In the genomic region with DNA sequence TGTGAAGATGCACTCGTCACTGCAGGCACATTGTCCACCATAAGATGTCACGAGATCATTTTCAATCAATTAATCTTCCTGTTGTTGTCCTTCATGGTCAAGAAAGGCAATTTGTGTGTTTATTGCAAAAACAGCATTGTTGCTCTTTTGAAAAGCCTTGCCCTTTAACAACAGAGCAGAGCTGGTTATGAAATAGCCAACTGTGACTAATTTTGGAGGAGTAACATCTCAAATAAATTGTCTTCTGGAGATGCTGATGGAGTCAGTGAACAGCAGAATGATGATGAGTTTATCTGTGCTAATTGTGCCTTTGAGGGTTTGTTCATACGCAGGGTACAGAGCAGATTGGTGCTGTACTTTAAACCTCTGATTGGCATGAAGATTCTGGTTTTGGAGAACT, we compare ENCODE assay signal across 23 cellular contexts.
DNase-seq lines count a peak whose midpoint lies in the region; FAIRE-seq and TF ChIP-seq lines count a peak whose summit lies in the region.
"Had no signal": no experiment of that assay in that cellular context is flagged by ENCODE, and none has a peak within 500 bp of the region (broad histone marks: within the 10 kb centered on the region; RNA-seq: fewer than 3 reads in every experiment).

No MANE protein-coding gene starts in this region.

- peaks cover 4% of the 10 kb centered on the region for H3F3A ChIP-seq in PC-9 (ENCODE audit: insufficient read depth, low read depth)

- no peaks in the 10 kb centered on the region for H3K9me2 ChIP-seq in PC-9 (ENCODE audit: insufficient read depth)
- H3K9me2 ChIP-seq: SK-N-SH had no signal

- H4K20me1 ChIP-seq in astrocyte (ENCODE audit: insufficient read depth, low read length): no peaks in the 10 kb centered on the region
- no peaks in the 10 kb centered on the region for H4K20me1 ChIP-seq in PC-9 (ENCODE audit: insufficient read depth)

- H3K27ac ChIP-seq in astrocyte (ENCODE audit: low read depth, low read length) (no peak overlapping the region), PC-9 (no peak overlapping the region)
- H3K27ac ChIP-seq: KMS-11 had no signal

- no peak overlapping the region for H3K4me3 Mint-ChIP-seq in astrocyte (ENCODE audit: unreplicated experiment)
- H3K4me3 Mint-ChIP-seq in activated CD4-positive, alpha-beta memory T cell treated with anti-CD3 and anti-CD28 coated beads for 36 hours: no peak overlapping the region
- H3K4me3 Mint-ChIP-seq: B cell, CD14-positive monocyte had no signal

- H3K4me2 ChIP-seq in astrocyte (ENCODE audit: low read length) (no peak overlapping the region), PC-9 (no peak overlapping the region)
- H3K4me2 ChIP-seq: KMS-11, SK-N-SH had no signal

- H3K4me1 ChIP-seq in astrocyte (ENCODE audit: insufficient read depth, low read length) (no peaks in the 10 kb centered on the region), PC-9 (replicated peaks; ENCODE audit: insufficient read depth) (peaks cover 7% of the 10 kb centered on the region; the same call in 1 of the 2 replicates)

- CTCF ChIA-PET in PC-9 (lab: Charles Lee): no interaction called here
- CTCF ChIA-PET in activated CD4-positive, alpha-beta memory T cell treated with anti-CD3 and anti-CD28 coated beads for 36 hours (lab: Charles Lee): no interaction called here

- H3K4me3 ChIP-seq in astrocyte (ENCODE audit: insufficient read depth, low read depth, low read length): no peak overlapping the region
- no peak overlapping the region for H3K4me3 ChIP-seq in PC-9
- H3K4me3 ChIP-seq: GM12878 had no signal

- no peak overlapping the region for H2AFZ ChIP-seq in astrocyte (ENCODE audit: low read depth, low read length)
- H2AFZ ChIP-seq in PC-9: no peak overlapping the region

- H3K9ac ChIP-seq in astrocyte (ENCODE audit: low read length): no peak overlapping the region
- H3K9ac ChIP-seq: KMS-11, SK-N-SH had no signal

- no peak overlapping the region for H3K27ac Mint-ChIP-seq in astrocyte (ENCODE audit: unreplicated experiment)
- H3K27ac Mint-ChIP-seq in activated CD4-positive, alpha-beta memory T cell treated with anti-CD3 and anti-CD28 coated beads for 36 hours: no peak overlapping the region
- H3K27ac Mint-ChIP-seq: B cell, CD14-positive monocyte had no signal

- TF ChIP-seq CTCF in astrocyte (IDR thresholded peaks at IDR 0.05; ENCODE audit: insufficient read depth, low read depth, low read length) (no peak), PC-9 (conservative IDR thresholded peaks at IDR 0.05) (no peak)

- DNase-seq in GM03348 (ENCODE audit: low spot score): peak; percentile 40
- DNase-seq in astrocyte (ENCODE audit: low read depth): no peak
- DNase-seq in fibroblast of peridontal ligament (ENCODE audit: extremely low read depth): peak; percentile 44
- DNase-seq in inferior parietal cortex (ENCODE audit: extremely low spot score): no peak
- DNase-seq in PC-9: no peak
- DNase-seq in activated CD4-positive, alpha-beta memory T cell treated with anti-CD3 and anti-CD28 coated beads for 36 hours: no peak
- DNase-seq in LoVo (ENCODE audit: low spot score): no peak
- DNase-seq: DMS53; GOT3; IMR-90; NCI-H1105; NCI-H146; NCI-H2029; NCI-H345; NCI-H524; NCI-H774; NK-92 treated with Interleukin-12 subunit alpha and Interleukin-12 subunit beta, amount 100 ng/mL, for 24 hours; SIG-M5; SK-N-SH had no signal

- H3K4me1 Mint-ChIP-seq in astrocyte (ENCODE audit: low read depth, unreplicated experiment): peaks cover 11% of the 10 kb centered on the region
- no peaks in the 10 kb centered on the region for H3K4me1 Mint-ChIP-seq in activated CD4-positive, alpha-beta memory T cell treated with anti-CD3 and anti-CD28 coated beads for 36 hours (ENCODE audit: low read depth)
- H3K4me1 Mint-ChIP-seq: B cell, CD14-positive monocyte had no signal

- H3K36me3 ChIP-seq in astrocyte (ENCODE audit: insufficient read depth, low read length) (no peaks in the 10 kb centered on the region), PC-9 (ENCODE audit: low read depth) (no peaks in the 10 kb centered on the region)

- no peaks in the 10 kb centered on the region for H3K36me3 Mint-ChIP-seq in astrocyte (ENCODE audit: low read depth, unreplicated experiment)
- H3K36me3 Mint-ChIP-seq in activated CD4-positive, alpha-beta memory T cell treated with anti-CD3 and anti-CD28 coated beads for 36 hours: no peaks in the 10 kb centered on the region
- H3K36me3 Mint-ChIP-seq: CD14-positive monocyte had no signal

- BruUV-seq in PC-9 (replicated peaks; lab: Mats Ljungman, UMichigan): no TSS peak

- no peaks in the 10 kb centered on the region for H3K27me3 Mint-ChIP-seq in astrocyte (ENCODE audit: low read depth, unreplicated experiment)
- no peaks in the 10 kb centered on the region for H3K27me3 Mint-ChIP-seq in activated CD4-positive, alpha-beta memory T cell treated with anti-CD3 and anti-CD28 coated beads for 36 hours
- H3K27me3 Mint-ChIP-seq: B cell had no signal

- H3K27me3 ChIP-seq in astrocyte (ENCODE audit: insufficient read depth, low read length) (no peaks in the 10 kb centered on the region), PC-9 (ENCODE audit: insufficient read depth, low read depth) (no peaks in the 10 kb centered on the region)

- H3K9me3 Mint-ChIP-seq in astrocyte (ENCODE audit: unreplicated experiment): peaks cover 2% of the 10 kb centered on the region
- H3K9me3 Mint-ChIP-seq in activated CD4-positive, alpha-beta memory T cell treated with anti-CD3 and anti-CD28 coated beads for 36 hours: peaks cover 2% of the 10 kb centered on the region

- no peaks in the 10 kb centered on the region for H3K9me3 ChIP-seq in astrocyte (ENCODE audit: insufficient read depth, low read depth, low read length)
- no peaks in the 10 kb centered on the region for H3K9me3 ChIP-seq in PC-9 (ENCODE audit: insufficient read depth, low read depth)
- H3K9me3 ChIP-seq: SK-N-SH had no signal

- intact Hi-C loops in PC-9 (cut with micrococcal nuclease; ENCODE audit: unreplicated experiment): loop anchor here (2.0 to 10.0 kb wide), 3 partner anchors 86 to 531 kb away; a partner anchor contains a TSS
- intact Hi-C loops in activated CD4-positive, alpha-beta memory T cell treated with anti-CD3 and anti-CD28 coated beads for 36 hours (cut with micrococcal nuclease): no loop called here

- peak; percentile 59 for FAIRE-seq in astrocyte (lab: Jason Lieb, UNC)
- FAIRE-seq: GM12878 had no signal

- POLR2A ChIA-PET in PC-9 (lab: Charles Lee; ENCODE audit: unreplicated experiment): no interaction called here
- POLR2A ChIA-PET in activated CD4-positive, alpha-beta memory T cell treated with anti-CD3 and anti-CD28 coated beads for 36 hours (lab: Charles Lee): no interaction called here

- no peaks in the 10 kb centered on the region for H3K79me2 ChIP-seq in astrocyte (ENCODE audit: insufficient read depth, low read length)
- no peaks in the 10 kb centered on the region for H3K79me2 ChIP-seq in PC-9 (ENCODE audit: low read depth)

Comparison
In these comparisons a context has a peak if more than half of its experiments do, and no peak if none do; other contexts are left out.
1. DNase-seq: peak in GM03348 (single experiment) and fibroblast of peridontal ligament (single experiment); none in astrocyte (single experiment), inferior parietal cortex (single experiment), PC-9 (0 of 2), activated CD4-positive, alpha-beta memory T cell treated with anti-CD3 and anti-CD28 coated beads for 36 hours (single experiment) and LoVo (single experiment).